In the genomic region with DNA sequence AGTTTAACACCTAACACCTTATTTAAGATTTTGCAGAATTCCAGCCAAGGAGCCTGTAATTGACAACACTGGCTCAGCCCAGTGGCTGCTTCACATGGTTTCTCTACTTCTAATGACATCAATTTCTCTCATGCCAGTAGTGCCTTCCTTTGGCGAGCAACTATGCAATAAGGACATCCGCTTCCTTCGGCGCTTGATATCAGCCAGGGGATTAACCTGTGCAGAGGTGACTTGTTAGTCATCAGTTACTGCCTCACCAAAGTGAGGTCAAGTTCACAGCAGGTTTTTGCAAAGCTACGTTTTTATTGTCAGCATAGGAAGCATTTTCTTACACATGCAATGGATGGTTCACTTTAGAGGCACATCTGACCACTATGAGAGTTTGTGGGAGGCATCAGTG, we compare ENCODE assay signal across 1 cellular context.
TF ChIP-seq lines count a peak whose summit lies in the region.

No MANE protein-coding gene starts in this region.

TF ChIP-seq in GM23338, 12 proteins besides CTCF, POLR2A, EP300 and RAD21 (continued from another document):
- TF ChIP-seq, protein P1, sequence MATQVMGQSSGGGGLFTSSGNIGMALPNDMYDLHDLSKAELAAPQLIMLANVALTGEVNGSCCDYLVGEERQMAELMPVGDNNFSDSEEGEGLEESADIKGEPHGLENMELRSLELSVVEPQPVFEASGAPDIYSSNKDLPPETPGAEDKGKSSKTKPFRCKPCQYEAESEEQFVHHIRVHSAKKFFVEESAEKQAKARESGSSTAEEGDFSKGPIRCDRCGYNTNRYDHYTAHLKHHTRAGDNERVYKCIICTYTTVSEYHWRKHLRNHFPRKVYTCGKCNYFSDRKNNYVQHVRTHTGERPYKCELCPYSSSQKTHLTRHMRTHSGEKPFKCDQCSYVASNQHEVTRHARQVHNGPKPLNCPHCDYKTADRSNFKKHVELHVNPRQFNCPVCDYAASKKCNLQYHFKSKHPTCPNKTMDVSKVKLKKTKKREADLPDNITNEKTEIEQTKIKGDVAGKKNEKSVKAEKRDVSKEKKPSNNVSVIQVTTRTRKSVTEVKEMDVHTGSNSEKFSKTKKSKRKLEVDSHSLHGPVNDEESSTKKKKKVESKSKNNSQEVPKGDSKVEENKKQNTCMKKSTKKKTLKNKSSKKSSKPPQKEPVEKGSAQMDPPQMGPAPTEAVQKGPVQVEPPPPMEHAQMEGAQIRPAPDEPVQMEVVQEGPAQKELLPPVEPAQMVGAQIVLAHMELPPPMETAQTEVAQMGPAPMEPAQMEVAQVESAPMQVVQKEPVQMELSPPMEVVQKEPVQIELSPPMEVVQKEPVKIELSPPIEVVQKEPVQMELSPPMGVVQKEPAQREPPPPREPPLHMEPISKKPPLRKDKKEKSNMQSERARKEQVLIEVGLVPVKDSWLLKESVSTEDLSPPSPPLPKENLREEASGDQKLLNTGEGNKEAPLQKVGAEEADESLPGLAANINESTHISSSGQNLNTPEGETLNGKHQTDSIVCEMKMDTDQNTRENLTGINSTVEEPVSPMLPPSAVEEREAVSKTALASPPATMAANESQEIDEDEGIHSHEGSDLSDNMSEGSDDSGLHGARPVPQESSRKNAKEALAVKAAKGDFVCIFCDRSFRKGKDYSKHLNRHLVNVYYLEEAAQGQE (IDR thresholded peaks at IDR 0.05; ENCODE audit: unreplicated experiment) = no peak
- no peak for TF ChIP-seq ZNF114 (CRISPR knock-in tag; IDR thresholded peaks at IDR 0.05)
- no peak for TF ChIP-seq ZNF331 (CRISPR knock-in tag; IDR thresholded peaks at IDR 0.05; ENCODE audit: low read depth)
- no peak for TF ChIP-seq NANOG (IDR thresholded peaks at IDR 0.05; ENCODE audit: borderline replicate concordance)
- no peak for TF ChIP-seq STAT1 (IDR thresholded peaks at IDR 0.05; ENCODE audit: unreplicated experiment)
- no peak for TF ChIP-seq POLR2AphosphoS5 (IDR thresholded peaks at IDR 0.05; ENCODE audit: low read depth)
- TF ChIP-seq EZH2phosphoT487 (IDR thresholded peaks at IDR 0.05; ENCODE audit: unreplicated experiment) = no peak
